Comparison of ENCODE assay signal across 1 cellular context in the genomic region with DNA sequence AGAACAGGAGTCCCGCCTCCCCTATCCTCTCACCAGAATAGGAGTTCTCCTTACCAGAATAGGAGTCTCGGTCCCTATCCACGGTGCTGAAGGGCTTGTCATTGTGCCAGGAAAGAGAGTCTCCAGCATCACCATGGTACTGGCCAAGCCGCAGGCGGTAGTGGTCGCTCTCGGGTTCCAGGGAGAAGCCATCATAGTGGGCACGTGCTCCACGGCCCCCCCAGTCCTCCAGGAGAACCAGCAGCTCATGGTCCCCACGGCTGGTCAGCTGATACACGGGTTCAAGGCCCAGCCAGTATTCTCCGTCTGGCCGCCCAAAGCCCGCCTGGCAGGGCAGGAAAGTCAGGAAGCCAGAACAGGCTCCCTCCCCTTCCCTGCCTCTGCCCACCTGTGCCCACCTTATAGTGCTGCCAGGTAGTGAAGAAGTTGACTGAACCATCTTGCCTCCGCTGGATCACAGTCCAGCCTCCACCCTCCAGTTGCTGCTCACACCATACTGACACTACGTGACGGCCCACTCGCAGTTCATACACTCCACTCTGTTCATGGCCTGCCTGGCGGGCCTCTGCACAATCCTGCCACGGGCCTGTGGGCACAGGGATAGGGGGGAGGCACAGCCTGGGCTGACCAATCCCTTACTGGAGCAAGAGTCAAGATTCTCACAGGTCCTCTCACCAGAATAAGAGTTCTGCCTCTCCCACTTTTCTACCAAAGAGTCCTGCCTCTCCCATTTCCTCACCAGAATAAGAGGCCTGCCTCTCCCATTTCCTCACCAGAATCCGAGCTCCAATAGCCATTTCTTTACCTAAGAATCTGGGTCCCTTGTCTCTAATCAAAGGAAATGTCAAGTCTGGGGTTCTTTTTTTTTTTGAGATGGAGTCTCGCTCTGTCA.
A peak's percentile ranks its signal among the peaks of the same experiment; 100 is the strongest.
TF ChIP-seq lines count a peak whose summit lies in the region.

No MANE protein-coding gene starts in this region.

TF ChIP-seq in K562, 482 proteins besides CTCF, POLR2A, EP300 and RAD21 (continued from another document):
- TF ChIP-seq, protein P1, sequence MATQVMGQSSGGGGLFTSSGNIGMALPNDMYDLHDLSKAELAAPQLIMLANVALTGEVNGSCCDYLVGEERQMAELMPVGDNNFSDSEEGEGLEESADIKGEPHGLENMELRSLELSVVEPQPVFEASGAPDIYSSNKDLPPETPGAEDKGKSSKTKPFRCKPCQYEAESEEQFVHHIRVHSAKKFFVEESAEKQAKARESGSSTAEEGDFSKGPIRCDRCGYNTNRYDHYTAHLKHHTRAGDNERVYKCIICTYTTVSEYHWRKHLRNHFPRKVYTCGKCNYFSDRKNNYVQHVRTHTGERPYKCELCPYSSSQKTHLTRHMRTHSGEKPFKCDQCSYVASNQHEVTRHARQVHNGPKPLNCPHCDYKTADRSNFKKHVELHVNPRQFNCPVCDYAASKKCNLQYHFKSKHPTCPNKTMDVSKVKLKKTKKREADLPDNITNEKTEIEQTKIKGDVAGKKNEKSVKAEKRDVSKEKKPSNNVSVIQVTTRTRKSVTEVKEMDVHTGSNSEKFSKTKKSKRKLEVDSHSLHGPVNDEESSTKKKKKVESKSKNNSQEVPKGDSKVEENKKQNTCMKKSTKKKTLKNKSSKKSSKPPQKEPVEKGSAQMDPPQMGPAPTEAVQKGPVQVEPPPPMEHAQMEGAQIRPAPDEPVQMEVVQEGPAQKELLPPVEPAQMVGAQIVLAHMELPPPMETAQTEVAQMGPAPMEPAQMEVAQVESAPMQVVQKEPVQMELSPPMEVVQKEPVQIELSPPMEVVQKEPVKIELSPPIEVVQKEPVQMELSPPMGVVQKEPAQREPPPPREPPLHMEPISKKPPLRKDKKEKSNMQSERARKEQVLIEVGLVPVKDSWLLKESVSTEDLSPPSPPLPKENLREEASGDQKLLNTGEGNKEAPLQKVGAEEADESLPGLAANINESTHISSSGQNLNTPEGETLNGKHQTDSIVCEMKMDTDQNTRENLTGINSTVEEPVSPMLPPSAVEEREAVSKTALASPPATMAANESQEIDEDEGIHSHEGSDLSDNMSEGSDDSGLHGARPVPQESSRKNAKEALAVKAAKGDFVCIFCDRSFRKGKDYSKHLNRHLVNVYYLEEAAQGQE (CRISPR knock-in tag; IDR thresholded peaks at IDR 0.05; ENCODE audit: low read depth), result peak; percentile 84
